23 cellular contexts compared by ENCODE assay signal in the genomic region with DNA sequence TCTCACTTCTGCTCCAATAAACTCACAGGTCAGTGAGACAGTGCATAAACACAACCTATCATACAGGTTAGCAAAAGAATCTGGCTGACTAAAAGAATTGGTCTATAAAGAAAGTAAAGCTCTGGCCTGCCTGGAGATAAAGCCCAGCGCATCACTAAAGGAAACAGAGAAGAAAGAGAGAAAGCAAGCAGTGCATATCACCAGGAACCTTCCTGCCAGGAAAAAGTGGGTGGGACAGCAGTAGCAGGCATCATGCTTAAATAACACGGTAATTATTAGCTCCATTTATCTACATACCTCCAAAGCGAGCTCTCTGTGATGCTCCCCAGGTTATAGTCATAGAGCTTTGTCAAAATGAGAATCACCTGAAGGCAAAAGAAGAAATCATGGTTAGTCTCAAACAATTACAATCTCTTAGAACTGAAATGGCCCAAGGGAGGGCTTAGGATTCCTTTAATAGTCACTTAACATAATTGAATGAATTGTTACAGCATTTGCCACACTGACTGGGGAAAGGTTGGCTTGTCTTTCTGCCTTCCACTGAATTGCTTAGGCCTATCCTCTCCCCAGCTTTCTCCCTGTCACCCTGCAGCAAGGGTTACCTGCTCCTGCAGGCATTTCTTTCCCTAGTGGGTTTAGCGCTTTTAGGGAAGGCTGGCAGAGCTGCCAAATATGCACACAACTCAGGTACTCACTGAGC.
DNase-seq lines count a peak whose midpoint lies in the region; ATAC-seq and TF ChIP-seq lines count a peak whose summit lies in the region.
"Had no signal": no experiment of that assay in that cellular context is flagged by ENCODE, and none has a peak within 500 bp of the region (broad histone marks: within the 10 kb centered on the region; RNA-seq: fewer than 3 reads in every experiment).

No MANE protein-coding gene starts in this region.

- 71 to 79% (median 76%) methylated on average over 4 of the region's 4 CpGs for WGBS in heart left ventricle, 4 donors
- WGBS in mesendoderm (ENCODE audit: extremely low coverage, insufficient coverage, low lambda C conversion rate) = no CpG with 5 or more reads among the region's 4 CpGs

- no peak overlapping the region for H4K8ac ChIP-seq in mesendoderm (ENCODE audit: low read depth, low read length)

- H3K27me3 Mint-ChIP-seq in type B pancreatic cell = peaks cover 16% of the 10 kb centered on the region
- H3K27me3 Mint-ChIP-seq: CD4-positive, alpha-beta T cell had no signal

- no peaks in the 10 kb centered on the region for H3K79me2 ChIP-seq in mesendoderm (ENCODE audit: control insufficient read depth, insufficient read depth, low read length)

- no peak overlapping the region for H3K23ac ChIP-seq in mesendoderm (ENCODE audit: low read length)

- no peaks in the 10 kb centered on the region for H3K36me3 ChIP-seq in cardiac muscle cell
- H3K36me3 ChIP-seq in heart left ventricle = no peaks in the 10 kb centered on the region
- no peaks in the 10 kb centered on the region for H3K36me3 ChIP-seq in WERI-Rb-1
- no peaks in the 10 kb centered on the region for H3K36me3 ChIP-seq in mesendoderm (ENCODE audit: control insufficient read depth, insufficient read depth, low read length)
- H3K36me3 ChIP-seq: BLaER1 had no signal

- no peaks in the 10 kb centered on the region for H3K36me3 Mint-ChIP-seq in type B pancreatic cell

- peak overlapping the region; percentile 53 for H3K27ac Mint-ChIP-seq in type B pancreatic cell
- H3K27ac Mint-ChIP-seq: CD4-positive, alpha-beta T cell had no signal

- no peak overlapping the region for H2BK5ac ChIP-seq in mesendoderm (ENCODE audit: low read length)

- no peak overlapping the region for H3K4ac ChIP-seq in mesendoderm (ENCODE audit: low read depth, low read length)

- no peak overlapping the region for H3K4me2 ChIP-seq in mesendoderm (ENCODE audit: low read length)
- H3K4me2 ChIP-seq: PC-9 had no signal

- TF ChIP-seq CTCF in cardiac muscle cell (IDR thresholded peaks at IDR 0.05; ENCODE audit: low read depth, low read length) (no peak), heart left ventricle (IDR thresholded peaks at IDR 0.05) (no peak), WERI-Rb-1 (IDR thresholded peaks at IDR 0.05; ENCODE audit: low read depth, low read length) (no peak), type B pancreatic cell (conservative IDR thresholded peaks at IDR 0.05) (no peak)

- no peak overlapping the region for H3K9ac ChIP-seq in mesendoderm (ENCODE audit: low read length)
- H3K9ac ChIP-seq: BLaER1 had no signal

- no peak overlapping the region for H3K4me3 ChIP-seq in cardiac muscle cell
- no peak overlapping the region for H3K4me3 ChIP-seq in heart left ventricle
- no peak overlapping the region for H3K4me3 ChIP-seq in WERI-Rb-1 (ENCODE audit: low read depth, low read length)
- H3K4me3 ChIP-seq in mesendoderm (ENCODE audit: low read length) = no peak overlapping the region
- H3K4me3 ChIP-seq: BLaER1, PC-9, SJCRH30 had no signal

- H4K5ac ChIP-seq in mesendoderm (ENCODE audit: low read length) = no peak overlapping the region

- H3K9me3 Mint-ChIP-seq in type B pancreatic cell = no peaks in the 10 kb centered on the region
- H3K9me3 Mint-ChIP-seq: CD4-positive, alpha-beta T cell had no signal

- H3K27me3 ChIP-seq in cardiac muscle cell = no peaks in the 10 kb centered on the region
- peaks cover 0 to 4% (median 0%) of the 10 kb centered on the region in 9 donors for H3K27me3 ChIP-seq in heart left ventricle
- no peaks in the 10 kb centered on the region for H3K27me3 ChIP-seq in WERI-Rb-1 (ENCODE audit: insufficient read depth, low read depth, severe bottlenecking)
- no peaks in the 10 kb centered on the region for H3K27me3 ChIP-seq in mesendoderm (ENCODE audit: insufficient read depth, low read length, poor library complexity)
- H3K27me3 ChIP-seq: BLaER1, SJCRH30 had no signal

- H3K27ac ChIP-seq in cardiac muscle cell = peak overlapping the region; percentile 39
- no peak overlapping the region for H3K27ac ChIP-seq in heart left ventricle
- H3K27ac ChIP-seq in WERI-Rb-1 = no peak overlapping the region
- H3K27ac ChIP-seq in mesendoderm (ENCODE audit: low read depth, low read length) = no peak overlapping the region
- H3K27ac ChIP-seq: BLaER1, HL-60, PC-9, SJCRH30 had no signal

- H2BK120ac ChIP-seq in mesendoderm (ENCODE audit: low read depth, low read length) = no peak overlapping the region

- H3K9me3 ChIP-seq in cardiac muscle cell (ENCODE audit: low read depth) (no peaks in the 10 kb centered on the region), heart left ventricle (no peaks in the 10 kb centered on the region), WERI-Rb-1 (ENCODE audit: severe bottlenecking) (no peaks in the 10 kb centered on the region)
- H3K9me3 ChIP-seq: SJCRH30 had no signal

- no peak overlapping the region for H2AK5ac ChIP-seq in mesendoderm (ENCODE audit: low read length)

- H3K18ac ChIP-seq in mesendoderm (ENCODE audit: low read length) = no peak overlapping the region

- DNase-seq in cardiac muscle cell (ENCODE audit: low read depth in 1 of 2, low spot score in 1 of 2) = no peak
- no peak for DNase-seq in heart left ventricle
- DNase-seq in WERI-Rb-1 = peak; percentile 16
- peak; percentile 47 for DNase-seq in mesendoderm
- DNase-seq in type B pancreatic cell (ENCODE audit: extremely low spot score, unreplicated experiment) = no peak
- no peak for DNase-seq in AG08396 (ENCODE audit: low spot score)
- no peak for DNase-seq in HPDE6-E6E7 (ENCODE audit: extremely low spot score)
- no peak for DNase-seq in hippocampal formation (lab: John Stamatoyannopoulos, UW)
- DNase-seq: CD4-positive, alpha-beta T cell; GOT3; Karpas-422; NCI-H1092; NCI-H1417 treated with DMSO at 0.1 percent for 48 hours; NCI-H187 treated with DMSO at 0.1 percent for 48 hours; NCI-H446; NCI-H524 treated with DMSO at 0.1 percent for 48 hours; NCI-H774; PC-9; SJCRH30 had no signal

- H3K4me1 ChIP-seq in cardiac muscle cell (ENCODE audit: low read depth) = peaks cover 31% of the 10 kb centered on the region
- peaks cover 0 to 23% (median 0%) of the 10 kb centered on the region in 12 donors for H3K4me1 ChIP-seq in heart left ventricle
- H3K4me1 ChIP-seq in mesendoderm (ENCODE audit: control insufficient read depth, low read depth, low read length) = no peaks in the 10 kb centered on the region
- H3K4me1 ChIP-seq: SJCRH30 had no signal

- H3K79me1 ChIP-seq in mesendoderm (ENCODE audit: low read length) = no peaks in the 10 kb centered on the region

- H3K56ac ChIP-seq in mesendoderm (ENCODE audit: low read length) = no peak overlapping the region

- intact Hi-C loops in heart left ventricle (cut with DNase I) = no loop called here

- peaks cover 13% of the 10 kb centered on the region for H3K4me1 Mint-ChIP-seq in type B pancreatic cell (ENCODE audit: unreplicated experiment)

- no peak overlapping the region for H3K4me3 Mint-ChIP-seq in type B pancreatic cell
- H3K4me3 Mint-ChIP-seq: CD4-positive, alpha-beta T cell had no signal

- no peak for TF ChIP-seq POLR2A in heart left ventricle (IDR thresholded peaks at IDR 0.05)

- H2BK15ac ChIP-seq in mesendoderm (replicated peaks; ENCODE audit: low read depth) = no peak overlapping the region

- ATAC-seq in heart left ventricle = no peak
- ATAC-seq: HepG2, Right ventricle myocardium inferior had no signal

Comparison
In these comparisons a context has a peak if more than half of its experiments do, and no peak if none do; other contexts are left out.
1. DNase-seq: peak in WERI-Rb-1 (single experiment) and mesendoderm (single experiment); none in cardiac muscle cell (0 of 2), heart left ventricle (0 of 5), type B pancreatic cell (single experiment), AG08396 (single experiment), HPDE6-E6E7 (single experiment) and hippocampal formation (0 of 2).